Comparison of ENCODE assay signal across 8 cellular contexts in the genomic region with DNA sequence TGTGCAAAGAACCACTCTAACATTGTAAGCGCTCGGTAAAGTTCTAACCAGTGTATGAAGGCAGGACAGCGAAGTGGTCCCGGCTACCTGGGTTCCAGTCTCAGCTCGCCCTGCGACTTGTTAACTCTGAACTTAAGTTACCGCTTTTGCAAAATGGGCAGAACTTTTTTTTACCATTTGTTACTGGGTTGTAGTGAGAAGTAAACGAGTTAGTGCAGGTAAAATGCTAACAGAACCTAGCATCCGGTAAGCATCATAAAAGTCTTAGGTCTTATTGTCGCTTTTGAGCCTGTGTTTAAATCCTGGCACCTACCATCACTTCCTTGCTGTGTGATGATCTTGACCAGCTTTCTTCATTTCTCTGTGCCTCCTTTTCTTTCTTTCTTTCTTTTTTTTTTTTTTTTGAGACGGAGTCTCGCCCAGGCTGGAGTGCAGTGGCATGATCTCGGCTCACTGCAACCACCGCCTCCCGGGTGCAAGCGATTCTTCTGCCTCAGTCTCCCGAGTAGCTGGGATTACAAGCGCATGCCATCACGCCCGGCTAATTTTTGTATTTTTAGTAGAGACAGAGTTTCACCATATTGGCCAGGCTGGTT. TPM values are rescaled to one million over a fixed set of nuclear protein-coding genes. Genes with fewer than 3 reads are reported as not detected.
A peak's percentile ranks its signal among the peaks of the same experiment; 100 is the strongest.
DNase-seq lines count a peak whose midpoint lies in the region; ATAC-seq, FAIRE-seq and TF ChIP-seq lines count a peak whose summit lies in the region.

No MANE protein-coding gene starts in this region.

- H3K9me3 ChIP-seq in NT2/D1 (ENCODE audit: insufficient read depth, low read length): no peaks in the 10 kb centered on the region
- H3K9me3 ChIP-seq in duodenal mucosa (ENCODE audit: control insufficient read depth in 1 of 2, low read length in 2 of 2): no peaks in the 10 kb centered on the region

- H3K27me3 ChIP-seq in NT2/D1 (ENCODE audit: insufficient read depth, insufficient read length) (no peaks in the 10 kb centered on the region), duodenal mucosa (ENCODE audit: control insufficient read depth in 1 of 2, insufficient read depth in 2 of 2, low read length in 2 of 2) (no peaks in the 10 kb centered on the region)

- no peak for TF ChIP-seq CTCF in D721Med (IDR thresholded peaks at IDR 0.05; ENCODE audit: insufficient read depth, missing control alignments)

- FAIRE-seq in D721Med (lab: Jason Lieb, UNC): no peak

- H3K36me3 ChIP-seq in NT2/D1 (ENCODE audit: insufficient read depth, insufficient read length, low read length) (peaks cover 68% of the 10 kb centered on the region), duodenal mucosa (ENCODE audit: control insufficient read depth in 1 of 2, insufficient read depth in 2 of 2, low read length in 2 of 2) (peaks cover 0 to 9% of the 10 kb centered on the region in 2 donors)

- peaks cover 47 to 50% of the 10 kb centered on the region in 2 donors for H3K4me1 Mint-ChIP-seq in natural killer cell treated with Interleukin-12 subunit alpha and Interleukin-12 subunit beta and Interleukin-15 and Interleukin-18, amount 100 ng/mL, for 72 hours (ENCODE audit: low read depth in 2 of 2)

- H3K4me1 ChIP-seq in NT2/D1 (ENCODE audit: insufficient read depth, insufficient read length) (peaks cover 33% of the 10 kb centered on the region), duodenal mucosa (ENCODE audit: control insufficient read depth in 1 of 2, insufficient read depth in 2 of 2, low read length in 2 of 2) (peaks cover 39 to 47% of the 10 kb centered on the region in 2 donors)

- H3K9me3 Mint-ChIP-seq in natural killer cell treated with Interleukin-12 subunit alpha and Interleukin-12 subunit beta and Interleukin-15 and Interleukin-18, amount 100 ng/mL, for 72 hours: no peaks in the 10 kb centered on the region

- H3K4me3 Mint-ChIP-seq in natural killer cell treated with Interleukin-12 subunit alpha and Interleukin-12 subunit beta and Interleukin-15 and Interleukin-18, amount 100 ng/mL, for 72 hours: peak overlapping the region; percentile 95

- H3K4me3 ChIP-seq in NT2/D1 (ENCODE audit: insufficient read length, low read depth) (peak overlapping the region; percentile 100), duodenal mucosa (ENCODE audit: low read depth in 1 of 2, low read length in 2 of 2) (peak overlapping the region; percentile 94 to 99)

- DNase-seq in NT2/D1 (ENCODE audit: low read depth, low spot score) (no peak), NK-92 (lab: John Stamatoyannopoulos, UW; ENCODE audit: unreplicated experiment) (no peak), D721Med (ENCODE audit: insufficient read length, low spot score) (no peak)
- DNase-seq in natural killer cell treated with Interleukin-12 subunit alpha and Interleukin-12 subunit beta and Interleukin-15 and Interleukin-18, amount 100 ng/mL, for 72 hours (ENCODE audit: low spot score): no peak

- H3K9ac ChIP-seq in NT2/D1 (ENCODE audit: insufficient read length, low read depth) (peak overlapping the region; percentile 100), duodenal mucosa (ENCODE audit: low read depth in 1 of 2, low read length in 2 of 2) (peak overlapping the region; percentile 69 to 75)

- ATAC-seq in GM18870 (IDR thresholded peaks at IDR 0.05; ENCODE audit: unreplicated experiment): peak; percentile 10
- no peak for ATAC-seq in natural killer cell treated with Interleukin-12 subunit alpha and Interleukin-12 subunit beta and Interleukin-15 and Interleukin-18, amount 100 ng/mL, for 72 hours
- ATAC-seq in HG03139 (IDR thresholded peaks at IDR 0.05; ENCODE audit: unreplicated experiment): no peak
- ATAC-seq in HG02571 (IDR thresholded peaks at IDR 0.05; ENCODE audit: unreplicated experiment): no peak

- H3K36me3 Mint-ChIP-seq in natural killer cell treated with Interleukin-12 subunit alpha and Interleukin-12 subunit beta and Interleukin-15 and Interleukin-18, amount 100 ng/mL, for 72 hours: no peaks in the 10 kb centered on the region

- peak overlapping the region; percentile 87 to 92 for H3K27ac Mint-ChIP-seq in natural killer cell treated with Interleukin-12 subunit alpha and Interleukin-12 subunit beta and Interleukin-15 and Interleukin-18, amount 100 ng/mL, for 72 hours

- H3K27ac ChIP-seq in duodenal mucosa (ENCODE audit: low read depth, low read length): no peak overlapping the region

- no peaks in the 10 kb centered on the region for H3K27me3 Mint-ChIP-seq in natural killer cell treated with Interleukin-12 subunit alpha and Interleukin-12 subunit beta and Interleukin-15 and Interleukin-18, amount 100 ng/mL, for 72 hours

RNA-seq across cellular contexts. Expression of a gene that starts 0.7 kb away (rescaled TPM):
- total RNA-seq in natural killer cell treated with Interleukin-12 subunit alpha and Interleukin-12 subunit beta and Interleukin-15 and Interleukin-18, amount 100 ng/mL, for 72 hours: 100 to 1,000 TPM in 1 of 2 donors, 10 to 100 TPM in 1; 54.6 to 120 TPM

RNA-seq across cellular contexts. Expression of a gene that starts 0.8 kb away (rescaled TPM):
- total RNA-seq in natural killer cell treated with Interleukin-12 subunit alpha and Interleukin-12 subunit beta and Interleukin-15 and Interleukin-18, amount 100 ng/mL, for 72 hours: 100 to 1,000 TPM; 129 to 138 TPM

RNA-seq across cellular contexts. Expression of a gene that starts 14.6 kb away (rescaled TPM):
- 1 to 10 TPM in 1 of 2 donors, under 1 TPM in 1; 0.86 to 1.4 TPM for total RNA-seq in natural killer cell treated with Interleukin-12 subunit alpha and Interleukin-12 subunit beta and Interleukin-15 and Interleukin-18, amount 100 ng/mL, for 72 hours

RNA-seq across cellular contexts. Expression of a gene that starts 32.9 kb away (rescaled TPM):
- total RNA-seq in natural killer cell treated with Interleukin-12 subunit alpha and Interleukin-12 subunit beta and Interleukin-15 and Interleukin-18, amount 100 ng/mL, for 72 hours: 10 to 100 TPM; 48.1 to 62.5 TPM

RNA-seq across cellular contexts. Expression of a gene that starts 32.9 kb away (rescaled TPM):
- total RNA-seq in natural killer cell treated with Interleukin-12 subunit alpha and Interleukin-12 subunit beta and Interleukin-15 and Interleukin-18, amount 100 ng/mL, for 72 hours: 100 to 1,000 TPM; 106 to 117 TPM
